In genomic region chr6:37698264-37699137, GRCh38 we compare ENCODE assay signal across 8 cellular contexts. TPM values are rescaled to one million over a fixed set of nuclear protein-coding genes. Genes with fewer than 3 reads are reported as not detected.
DNase-seq lines count a peak whose midpoint lies in the region; ATAC-seq and TF ChIP-seq lines count a peak whose summit lies in the region.

No MANE protein-coding gene starts in this region.

- peaks cover 35% of the 10 kb centered on the region for H3K4me1 Mint-ChIP-seq in activated naive CD4-positive, alpha-beta T cell treated with anti-CD3 and anti-CD28 coated beads, Interleukin-2, amount 10 ng/mL, durations not matched to agents 7 days and 5 days

- H3K27ac ChIP-seq in RWPE1: no peak overlapping the region
- H3K27ac ChIP-seq in heart left ventricle: peak overlapping the region in 7 of 12 donors; percentile 26 to 83 (median 54)

- peaks cover 12% of the 10 kb centered on the region for H3K36me3 Mint-ChIP-seq in activated naive CD4-positive, alpha-beta T cell treated with anti-CD3 and anti-CD28 coated beads, Interleukin-2, amount 10 ng/mL, durations not matched to agents 7 days and 5 days

- peaks cover 66% of the 10 kb centered on the region for H3K27me3 Mint-ChIP-seq in activated naive CD4-positive, alpha-beta T cell treated with anti-CD3 and anti-CD28 coated beads, Interleukin-2, amount 10 ng/mL, durations not matched to agents 7 days and 5 days

- H3K4me3 ChIP-seq in BE2C (ENCODE audit: low read depth, low read length): peak overlapping the region; percentile 79
- H3K4me3 ChIP-seq in HFF-Myc (replicated peaks; ENCODE audit: low read depth, low read length): peak overlapping the region; percentile 52
- peak overlapping the region; percentile 54 to 84 (median 70) for H3K4me3 ChIP-seq in heart left ventricle

- intact Hi-C loops in heart left ventricle (cut with DNase I): loop anchor here in 6 of 10 donors (10.0 kb wide), 4 partner anchors 134 to 796 kb away; no protein-coding TSS in a partner anchor
- intact Hi-C loops in posterior vena cava (cut with DNase I): loop anchor here (10.0 kb wide), 2 partner anchors 214 to 384 kb away; no protein-coding TSS in a partner anchor

- H3K27ac Mint-ChIP-seq in activated naive CD4-positive, alpha-beta T cell treated with anti-CD3 and anti-CD28 coated beads, Interleukin-2, amount 10 ng/mL, durations not matched to agents 7 days and 5 days: peak overlapping the region; percentile 99

- no peak for TF ChIP-seq POLR2A in heart left ventricle (IDR thresholded peaks at IDR 0.05)

- H3K36me3 ChIP-seq in BE2C: no peaks in the 10 kb centered on the region
- no peaks in the 10 kb centered on the region for H3K36me3 ChIP-seq in heart left ventricle

- H3K27me3 ChIP-seq in BE2C (no peaks in the 10 kb centered on the region), heart left ventricle (peaks cover 0 to 52% (median 19%) of the 10 kb centered on the region in 9 donors)

- ATAC-seq in heart left ventricle: peak in 3 of 4 donors; percentile 35 to 44 (median 43)
- ATAC-seq in GM18861 (IDR thresholded peaks at IDR 0.05; ENCODE audit: unreplicated experiment): no peak
- no peak for ATAC-seq in GM19035 (IDR thresholded peaks at IDR 0.05; ENCODE audit: unreplicated experiment)

- peak overlapping the region; percentile 96 for H3K4me3 Mint-ChIP-seq in activated naive CD4-positive, alpha-beta T cell treated with anti-CD3 and anti-CD28 coated beads, Interleukin-2, amount 10 ng/mL, durations not matched to agents 7 days and 5 days

- WGBS in heart left ventricle, 4 donors: 0 to 1% (median 0%) methylated on average over 39 to 72 of the region's 72 CpGs

- no peak for TF ChIP-seq CTCF in BE2C (IDR thresholded peaks at IDR 0.05; ENCODE audit: low read depth, low read length)
- TF ChIP-seq CTCF in HFF-Myc (IDR thresholded peaks at IDR 0.05; ENCODE audit: low read depth, low read length, missing control alignments): no peak
- no peak for TF ChIP-seq CTCF in RWPE1 (conservative IDR thresholded peaks at IDR 0.05; ENCODE audit: low read depth)
- TF ChIP-seq CTCF in heart left ventricle (IDR thresholded peaks at IDR 0.05): peak in 1 of 12 donors; percentile 24

- H3K9me3 ChIP-seq in BE2C (no peaks in the 10 kb centered on the region), heart left ventricle (no peaks in the 10 kb centered on the region)

- H3K4me1 ChIP-seq in BE2C (peaks cover 3% of the 10 kb centered on the region; the same call in 1 of the 2 replicates), heart left ventricle (peaks cover 6 to 42% (median 21%) of the 10 kb centered on the region in 12 donors)

- peak; percentile 78 for DNase-seq in BE2C
- no peak for DNase-seq in HFF-Myc (ENCODE audit: extremely low read depth, low read depth)
- DNase-seq in RWPE1 (ENCODE audit: low spot score): peak; percentile 32
- peak; percentile 75 for DNase-seq in activated naive CD4-positive, alpha-beta T cell treated with anti-CD3 and anti-CD28 coated beads, Interleukin-2, amount 10 ng/mL, durations not matched to agents 7 days and 5 days
- DNase-seq in heart left ventricle: peak in 4 of 5 donors; percentile 35 to 70 (median 48)
- DNase-seq in posterior vena cava (ENCODE audit: low spot score): peak; percentile 83

- POLR2A ChIA-PET in RWPE1 (lab: Yijun Ruan, JAX; ENCODE audit: low non-redundant PET): interaction anchor here (0.9 kb wide), 1 partner anchor 8 kb away, joined by 9 read pairs; no protein-coding TSS in a partner anchor

- CTCF ChIA-PET in RWPE1 (lab: Yijun Ruan, JAX): interaction anchor here (0.6 to 1.1 kb wide), 5 partner anchors 35 to 339 kb away, joined by 3 to 4 read pairs (median 3); no protein-coding TSS in a partner anchor
- CTCF ChIA-PET in activated naive CD4-positive, alpha-beta T cell treated with anti-CD3 and anti-CD28 coated beads, Interleukin-2, amount 10 ng/mL, durations not matched to agents 7 days and 5 days (lab: Charles Lee): interaction anchor here (1.2 to 1.6 kb wide), 2 partner anchors 181 to 872 kb away, joined by 3 to 6 read pairs; no protein-coding TSS in a partner anchor

- no peaks in the 10 kb centered on the region for H3K9me3 Mint-ChIP-seq in activated naive CD4-positive, alpha-beta T cell treated with anti-CD3 and anti-CD28 coated beads, Interleukin-2, amount 10 ng/mL, durations not matched to agents 7 days and 5 days

RNA-seq across cellular contexts. Expression of gene MDGA1, which starts 0.8 kb away (rescaled TPM):
- 1.9 TPM for polyA plus RNA-seq in BE2C (2012; ENCODE audit: insufficient read depth, insufficient read length, low read depth)
- total RNA-seq in heart left ventricle: 1 to 10 TPM; 1.1 to 4.9 (median 2.0) TPM
- polyA plus RNA-seq in heart left ventricle: 1 to 10 TPM in 1 of 2 donors, under 1 TPM in 1; 0.29 to 1.8 TPM
- 1 to 10 TPM; 3.5 to 7.6 TPM for total RNA-seq in posterior vena cava

Comparison
In these comparisons a context has a peak if more than half of its experiments do, and no peak if none do; other contexts are left out.
1. ATAC-seq: peak in heart left ventricle (3 of 4); none in GM18861 (single experiment) and GM19035 (single experiment).
2. Peak in every context shown above with its lines, with median percentiles within 50 percentile points of each other: H3K4me3 ChIP-seq.